8 cellular contexts compared by ENCODE assay signal in the genomic region with DNA sequence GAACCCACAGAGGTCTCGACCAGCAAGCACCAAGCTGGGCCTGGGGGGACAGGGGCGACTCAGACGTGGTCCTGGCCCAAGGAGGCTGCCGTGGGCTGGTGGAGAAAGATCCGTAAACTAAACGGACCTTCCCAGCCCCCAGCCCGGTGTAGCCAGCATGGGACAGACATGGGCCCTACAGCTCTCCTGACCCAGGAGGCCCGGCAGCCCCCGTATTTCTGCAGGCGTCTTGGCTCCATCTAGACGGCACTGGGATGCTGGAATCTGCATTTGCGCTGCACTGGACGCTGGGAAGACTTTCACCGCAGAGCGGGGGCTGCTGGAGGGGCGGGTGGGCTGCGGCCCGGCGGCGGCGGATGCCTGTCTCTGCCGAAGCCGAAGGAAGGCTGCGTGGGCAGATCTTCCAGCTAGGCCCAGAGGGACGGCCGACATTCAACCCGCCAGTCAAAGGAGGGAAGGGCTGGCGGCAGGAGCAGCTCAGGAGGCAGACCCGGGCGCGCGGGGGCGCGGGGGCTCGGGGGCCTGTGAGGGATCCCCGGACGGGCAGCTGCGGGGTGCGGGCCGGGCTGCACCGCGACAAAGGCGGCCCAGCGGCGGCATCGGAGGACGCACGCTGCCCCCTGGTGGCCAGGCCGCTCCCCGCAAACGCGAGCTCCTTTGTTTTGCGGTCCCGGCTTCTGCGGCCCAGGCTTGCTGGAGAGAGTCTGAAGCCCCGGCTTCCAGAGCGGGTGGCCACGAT.
DNase-seq lines count a peak whose midpoint lies in the region; ATAC-seq and TF ChIP-seq lines count a peak whose summit lies in the region.

No MANE protein-coding gene starts in this region.

- CTCF ChIA-PET in GM10248 (lab: Yijun Ruan, JAX) = interaction anchor here (0.5 to 4.5 kb wide), 54 partner anchors 10 to 730 kb away, joined by 3 to 80 read pairs (median 4); a partner anchor contains a TSS
- CTCF ChIA-PET in activated CD8-positive, alpha-beta T cell treated with anti-CD3 and anti-CD28 coated beads, Interleukin-2, amount 10 ng/mL, durations not matched to agents 7 days and 5 days (lab: Charles Lee) = interaction anchor here (0.6 to 1.9 kb wide), 18 partner anchors 8 to 696 kb away, joined by 3 to 15 read pairs (median 4); a partner anchor contains a TSS

- H3K9me3 ChIP-seq in endodermal cell (ENCODE audit: control insufficient read depth, low read length) = no peaks in the 10 kb centered on the region

- WGBS in endodermal cell (ENCODE audit: insufficient coverage in 1 of 2, insufficient read length in 1 of 2), 2 experiments = 14 to 18% methylated on average over 12 to 58 of the region's 58 CpGs

- no peak overlapping the region for H3K27ac Mint-ChIP-seq in activated CD8-positive, alpha-beta T cell treated with anti-CD3 and anti-CD28 coated beads, Interleukin-2, amount 10 ng/mL, durations not matched to agents 7 days and 5 days
- H3K27ac Mint-ChIP-seq in endodermal cell (no peak overlapping the region), mesothelial cell of epicardium (no peak overlapping the region)

- peak; percentile 90 for TF ChIP-seq CTCF in GM10248 (IDR thresholded peaks at IDR 0.05; ENCODE audit: control extremely low read depth, extremely low read depth, low read depth, missing control alignments)
- TF ChIP-seq CTCF in endodermal cell (conservative IDR thresholded peaks at IDR 0.05) = peak; percentile 96
- TF ChIP-seq CTCF in mesothelial cell of epicardium (IDR thresholded peaks at IDR 0.05; ENCODE audit: unreplicated experiment) = peak; percentile 99

- peak; percentile 71 for ATAC-seq in HG02642 (IDR thresholded peaks at IDR 0.05; ENCODE audit: poor library complexity, unreplicated experiment)
- ATAC-seq in activated CD8-positive, alpha-beta T cell treated with anti-CD3 and anti-CD28 coated beads, Interleukin-2, amount 10 ng/mL, durations not matched to agents 7 days and 5 days = peak; percentile 77

- H3K4me1 ChIP-seq in endodermal cell (ENCODE audit: control insufficient read depth, insufficient read depth, low read length) = no peaks in the 10 kb centered on the region

- peak overlapping the region; percentile 63 for H3K27ac ChIP-seq in endodermal cell (ENCODE audit: low read depth, low read length)

- H3K36me3 ChIP-seq in endodermal cell (ENCODE audit: control insufficient read depth, insufficient read depth, low read length) = no peaks in the 10 kb centered on the region

- no peaks in the 10 kb centered on the region for H3K36me3 Mint-ChIP-seq in activated CD8-positive, alpha-beta T cell treated with anti-CD3 and anti-CD28 coated beads, Interleukin-2, amount 10 ng/mL, durations not matched to agents 7 days and 5 days (ENCODE audit: low read depth)
- H3K36me3 Mint-ChIP-seq in endodermal cell (ENCODE audit: low read depth) = no peaks in the 10 kb centered on the region
- H3K36me3 Mint-ChIP-seq in mesothelial cell of epicardium = no peaks in the 10 kb centered on the region

- no peaks in the 10 kb centered on the region for H3K4me1 Mint-ChIP-seq in activated CD8-positive, alpha-beta T cell treated with anti-CD3 and anti-CD28 coated beads, Interleukin-2, amount 10 ng/mL, durations not matched to agents 7 days and 5 days (ENCODE audit: low read depth)
- no peaks in the 10 kb centered on the region for H3K4me1 Mint-ChIP-seq in endodermal cell
- peaks cover 3% of the 10 kb centered on the region for H3K4me1 Mint-ChIP-seq in mesothelial cell of epicardium

- no peak overlapping the region for H3K4me3 Mint-ChIP-seq in activated CD8-positive, alpha-beta T cell treated with anti-CD3 and anti-CD28 coated beads, Interleukin-2, amount 10 ng/mL, durations not matched to agents 7 days and 5 days
- peak overlapping the region; percentile 45 for H3K4me3 Mint-ChIP-seq in endodermal cell
- H3K4me3 Mint-ChIP-seq in mesothelial cell of epicardium = peak overlapping the region; percentile 61

- no peaks in the 10 kb centered on the region for H3K9me3 Mint-ChIP-seq in activated CD8-positive, alpha-beta T cell treated with anti-CD3 and anti-CD28 coated beads, Interleukin-2, amount 10 ng/mL, durations not matched to agents 7 days and 5 days (ENCODE audit: insufficient read depth)
- H3K9me3 Mint-ChIP-seq in endodermal cell (no peaks in the 10 kb centered on the region), mesothelial cell of epicardium (no peaks in the 10 kb centered on the region)

- POLR2A ChIA-PET in GM10248 (lab: Yijun Ruan, JAX) = no interaction called here
- POLR2A ChIA-PET in activated CD8-positive, alpha-beta T cell treated with anti-CD3 and anti-CD28 coated beads, Interleukin-2, amount 10 ng/mL, durations not matched to agents 7 days and 5 days (lab: Charles Lee) = no interaction called here

- no peak overlapping the region for H3K4me3 ChIP-seq in endodermal cell (ENCODE audit: low read length)

- no peak overlapping the region for H3K9ac ChIP-seq in endodermal cell (ENCODE audit: extremely low read depth, low read length, poor library complexity, severe bottlenecking)

- H3K27me3 ChIP-seq in endodermal cell (ENCODE audit: control insufficient read depth, insufficient read depth, low read length, poor library complexity, severe bottlenecking) = peaks cover 27% of the 10 kb centered on the region

- DNase-seq in GM10248 (ENCODE audit: extremely low spot score) = peak; percentile 85
- peak; percentile 81 for DNase-seq in NCI-H69 (lab: John Stamatoyannopoulos, UW)
- DNase-seq in activated CD8-positive, alpha-beta T cell treated with anti-CD3 and anti-CD28 coated beads, Interleukin-2, amount 10 ng/mL, durations not matched to agents 7 days and 5 days = peak; percentile 67
- DNase-seq in endodermal cell = peak; percentile 95
- DNase-seq in mesothelial cell of epicardium (ENCODE audit: low spot score in 2 of 2, unreplicated experiment in 2 of 2) = peak; percentile 71 to 91
- DNase-seq in stimulated activated CD8-positive, alpha-beta memory T cell treated with anti-CD3 and anti-CD28 coated beads, Interleukin-2, amount 100 ng/mL, for 48 hours (ENCODE audit: low read depth in 2 of 2) = peak; percentile 47 to 53
- no peak for DNase-seq in NCI-H226

- H3K27me3 Mint-ChIP-seq in activated CD8-positive, alpha-beta T cell treated with anti-CD3 and anti-CD28 coated beads, Interleukin-2, amount 10 ng/mL, durations not matched to agents 7 days and 5 days (ENCODE audit: low read depth) = peaks cover 11% of the 10 kb centered on the region
- H3K27me3 Mint-ChIP-seq in endodermal cell (ENCODE audit: insufficient read depth) = peaks cover 33% of the 10 kb centered on the region
- peaks cover 31% of the 10 kb centered on the region for H3K27me3 Mint-ChIP-seq in mesothelial cell of epicardium (ENCODE audit: low read depth)
